33 cellular contexts compared by ENCODE assay signal in the genomic region with DNA sequence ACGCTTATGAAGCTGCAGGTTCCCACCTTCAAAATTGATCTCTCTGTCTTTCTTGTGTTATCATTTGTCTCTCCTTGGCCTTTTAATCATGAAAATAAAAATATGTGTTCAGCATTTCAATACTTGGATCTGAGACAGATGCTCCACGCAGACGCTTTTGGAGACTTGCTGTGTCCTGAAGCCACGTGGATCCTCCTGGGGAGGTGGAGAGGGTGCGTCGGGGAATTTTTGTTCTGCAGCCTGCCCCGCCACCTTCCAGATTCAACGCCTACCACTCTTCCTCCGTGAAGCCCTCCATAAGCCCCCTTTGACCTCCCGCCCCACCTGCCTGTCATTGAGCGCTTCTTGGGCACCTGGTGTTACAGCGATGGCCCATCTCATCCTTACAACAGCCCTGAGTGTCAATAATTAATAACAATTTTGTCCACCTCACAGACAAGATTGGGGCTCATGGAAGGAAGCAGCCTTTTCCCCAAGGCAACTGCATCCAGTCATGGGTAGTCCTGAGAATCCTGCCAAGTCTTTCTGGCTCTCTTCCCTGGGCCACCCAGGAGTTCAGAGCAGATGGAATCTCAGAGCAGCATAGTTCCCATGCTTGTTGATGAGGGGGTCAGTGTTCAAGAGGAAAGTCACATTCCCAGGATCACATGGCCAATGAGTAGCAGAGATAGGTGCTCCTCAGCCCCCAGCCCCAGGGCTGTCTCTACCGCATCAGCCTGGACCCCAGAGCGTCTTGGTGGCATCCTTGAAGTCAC.
DNase-seq lines count a peak whose midpoint lies in the region; FAIRE-seq and TF ChIP-seq lines count a peak whose summit lies in the region.
"Had no signal": no experiment of that assay in that cellular context is flagged by ENCODE, and none has a peak within 500 bp of the region (broad histone marks: within the 10 kb centered on the region; RNA-seq: fewer than 3 reads in every experiment).

No MANE protein-coding gene starts in this region.

- in situ Hi-C loops in G401 (cut with HindIII; ENCODE audit: low sequenced_read_pairs) = no loop called here

- H3K4me1 ChIP-seq in small intestine (ENCODE audit: control insufficient read depth in 2 of 2, insufficient read depth in 1 of 2, low read depth in 1 of 2, low read length in 1 of 2) = no peaks in the 10 kb centered on the region
- H3K4me1 ChIP-seq: prostate gland, tibial artery had no signal

- POLR2A ChIA-PET in AG04449 (lab: Yijun Ruan, JAX) = no interaction called here

- WGBS in small intestine, 3 donors = 80 to 89% (median 84%) methylated on average over 14 of the region's 14 CpGs

- no peak overlapping the region for H3K4me3 ChIP-seq in AG04449 (ENCODE audit: low read depth, low read length)
- no peak overlapping the region for H3K4me3 ChIP-seq in small intestine (ENCODE audit: low read depth in 1 of 2, low read length in 2 of 2)
- H3K4me3 ChIP-seq: PC-9, prostate gland, sigmoid colon, tibial artery had no signal

- no peak overlapping the region for H3K27ac ChIP-seq in small intestine (ENCODE audit: low read depth in 1 of 2, low read length in 1 of 2)
- H3K27ac ChIP-seq: epithelial cell of prostate, neutrophil, PC-9, prostate gland, sigmoid colon, tibial artery, WERI-Rb-1 had no signal

- FAIRE-seq in GM19239 (lab: Jason Lieb, UNC) (no peak), small intestine (lab: Jason Lieb, UNC) (no peak)
- FAIRE-seq: A204.1, GM12891, H1 had no signal

- H3K36me3 ChIP-seq in small intestine (ENCODE audit: control insufficient read depth in 2 of 2, insufficient read depth in 2 of 2, low read length in 2 of 2) = no peaks in the 10 kb centered on the region
- H3K36me3 ChIP-seq: neutrophil, prostate gland, sigmoid colon, tibial artery had no signal

- no peaks in the 10 kb centered on the region for H3K27me3 ChIP-seq in small intestine (ENCODE audit: control insufficient read depth in 2 of 2, insufficient read depth in 2 of 2, low read length in 2 of 2)
- H3K27me3 ChIP-seq: neutrophil, sigmoid colon had no signal

- intact Hi-C loops in posterior vena cava (cut with DNase I) = no loop called here

- TF ChIP-seq CTCF in AG04449 (IDR thresholded peaks at IDR 0.05; ENCODE audit: insufficient read depth, low read length, missing control alignments) = no peak

- CTCF ChIA-PET in AG04449 (lab: Yijun Ruan, JAX) = interaction anchor here (1.2 kb wide), 1 partner anchor 17 kb away, joined by 3 read pairs; no protein-coding TSS in a partner anchor

- no peaks in the 10 kb centered on the region for H3K9me3 ChIP-seq in small intestine (ENCODE audit: control insufficient read depth, low read depth)
- H3K9me3 ChIP-seq: neutrophil, prostate gland, sigmoid colon, tibial artery had no signal

- peak; percentile 16 for DNase-seq in AG04449 (ENCODE audit: low read depth, low spot score)
- DNase-seq in G401 (ENCODE audit: low spot score) = peak; percentile 58
- peak; percentile 58 for DNase-seq in astrocyte of the hippocampus (ENCODE audit: low read depth, low spot score)
- peak; percentile 18 for DNase-seq in medulla oblongata (ENCODE audit: extremely low spot score)
- DNase-seq in posterior vena cava (ENCODE audit: low spot score) = no peak
- no peak for DNase-seq in GM19239 (ENCODE audit: insufficient read length, low spot score)
- DNase-seq in small intestine = no peak
- no peak for DNase-seq in stimulated activated CD4-positive, alpha-beta T cell treated with anti-CD3 and anti-CD28 coated beads, Interleukin-4, amount 100 ng/mL, for 24 hours
- DNase-seq: activated CD4-positive, alpha-beta T cell treated with anti-CD3 and anti-CD28 coated beads for 48 hours; activated CD8-positive, alpha-beta memory T cell treated with anti-CD3 and anti-CD28 coated beads for 24 hours; activated effector memory CD4-positive, alpha-beta T cell treated with anti-CD3 and anti-CD28 coated beads, Interleukin-2, amount 50 U/mL, for 16 hours; COR-L47; DMS79 treated with DMSO at 0.1 percent for 48 hours; foreskin fibroblast; head of caudate nucleus; left cardiac atrium; mammary epithelial cell; NCI-H1092 treated with DMSO at 0.1 percent for 48 hours; NCI-H187; NCI-H2171 treated with DMSO at 0.1 percent for 48 hours; NCI-H526 treated with DMSO at 0.1 percent for 48 hours; PC-9; SHP77 treated with DMSO at 0.1 percent for 48 hours; sigmoid colon; T1000; tibial artery; WERI-Rb-1 had no signal

Comparison
In these comparisons a context has a peak if more than half of its experiments do, and no peak if none do; other contexts are left out.
1. DNase-seq: peak in AG04449 (single experiment), G401 (single experiment), astrocyte of the hippocampus (single experiment) and medulla oblongata (single experiment); none in posterior vena cava (single experiment), GM19239 (single experiment), small intestine (single experiment) and stimulated activated CD4-positive, alpha-beta T cell treated with anti-CD3 and anti-CD28 coated beads, Interleukin-4, amount 100 ng/mL, for 24 hours (single experiment).